ENCODE assay signal across 19 cellular contexts in genomic region chr7:45129181-45129800, GRCh38. TPM values are rescaled to one million over a fixed set of nuclear protein-coding genes. Genes with fewer than 3 reads are reported as not detected.
"Had no signal": no experiment of that assay in that cellular context is flagged by ENCODE, and none has a peak within 500 bp of the region (broad histone marks: within the 10 kb centered on the region; RNA-seq: fewer than 3 reads in every experiment).

No MANE protein-coding gene starts in this region.

- H3K36me3 ChIP-seq: adrenal gland, lower lobe of right lung, stomach, upper lobe of right lung had no signal

- H3K27me3 ChIP-seq: adrenal gland, testis, upper lobe of right lung had no signal

- H3K36me3 Mint-ChIP-seq: activated naive CD4-positive, alpha-beta T cell treated with anti-CD3 and anti-CD28 coated beads, Interleukin-2, amount 50 U/mL, for 24 hours had no signal

- H3K9me3 ChIP-seq: adrenal gland, lower lobe of right lung, stomach, testis, upper lobe of right lung had no signal

- H3K4me1 Mint-ChIP-seq: activated CD4-positive, alpha-beta T cell treated with anti-CD3 and anti-CD28 coated beads for 36 hours; activated naive CD4-positive, alpha-beta T cell treated with anti-CD3 and anti-CD28 coated beads, Interleukin-2, amount 50 U/mL, for 24 hours had no signal

- H3K27ac ChIP-seq: adrenal gland, lower lobe of right lung, stomach, testis, upper lobe of right lung had no signal

- H3K9me3 Mint-ChIP-seq: activated CD4-positive, alpha-beta memory T cell treated with anti-CD3 and anti-CD28 coated beads, Interleukin-2, amount 10 ng/mL, durations not matched to agents 7 days and 5 days; activated naive CD4-positive, alpha-beta T cell treated with anti-CD3 and anti-CD28 coated beads, Interleukin-2, amount 50 U/mL, for 24 hours; activated T-cell treated with anti-CD3 and anti-CD28 coated beads, Interleukin-2, amount 50 U/mL, for 4 hours; nephron progenitor cell; T-helper 1 cell treated with Interleukin-12 subunit alpha and Interleukin-12 subunit beta and Interleukin-4 antibody, amounts not matched to agents 30 μg/mL and 1 μg/mL, for 36 hours had no signal

- H3K27ac Mint-ChIP-seq: activated CD4-positive, alpha-beta memory T cell treated with anti-CD3 and anti-CD28 coated beads, Interleukin-2, amount 10 ng/mL, durations not matched to agents 7 days and 5 days; activated CD4-positive, alpha-beta T cell treated with anti-CD3 and anti-CD28 coated beads for 36 hours; activated naive CD4-positive, alpha-beta T cell treated with anti-CD3 and anti-CD28 coated beads, Interleukin-2, amount 50 U/mL, for 24 hours; nephron progenitor cell; T-helper 1 cell treated with Interleukin-12 subunit alpha and Interleukin-12 subunit beta and Interleukin-4 antibody, amounts not matched to agents 30 μg/mL and 1 μg/mL, for 36 hours had no signal

- H3K4me3 Mint-ChIP-seq: activated CD4-positive, alpha-beta memory T cell treated with anti-CD3 and anti-CD28 coated beads, Interleukin-2, amount 10 ng/mL, durations not matched to agents 7 days and 5 days; activated CD4-positive, alpha-beta T cell treated with anti-CD3 and anti-CD28 coated beads for 36 hours; activated naive CD4-positive, alpha-beta T cell treated with anti-CD3 and anti-CD28 coated beads, Interleukin-2, amount 50 U/mL, for 24 hours; activated T-cell treated with anti-CD3 and anti-CD28 coated beads, Interleukin-2, amount 50 U/mL, for 4 hours; nephron progenitor cell; T-helper 1 cell treated with Interleukin-12 subunit alpha and Interleukin-12 subunit beta and Interleukin-4 antibody, amounts not matched to agents 30 μg/mL and 1 μg/mL, for 36 hours had no signal

- H3K4me3 ChIP-seq: adrenal gland, lower lobe of right lung, stomach, testis, upper lobe of right lung had no signal

- DNase-seq: activated CD4-positive, alpha-beta memory T cell treated with anti-CD3 and anti-CD28 coated beads, Interleukin-2, amount 10 ng/mL, durations not matched to agents 7 days and 5 days; activated CD4-positive, alpha-beta T cell treated with anti-CD3 and anti-CD28 coated beads for 36 hours; activated effector memory CD4-positive, alpha-beta T cell treated with anti-CD3 and anti-CD28 coated beads, Interleukin-2, amount 50 U/mL, for 16 hours; activated T-cell treated with anti-CD3 and anti-CD28 coated beads, Interleukin-2, amount 50 U/mL, for 4 hours; adrenal gland; effector CD8-positive, alpha-beta T cell; left colon; lower lobe of right lung; nephron progenitor cell; stimulated activated CD4-positive, alpha-beta T cell treated with anti-CD3 and anti-CD28 coated beads, Interleukin-1b, Interleukin-23, amount 100 ng/mL, for 48 hours; stomach; testis; upper lobe of right lung had no signal

- H3K4me1 ChIP-seq: adrenal gland, lower lobe of right lung, stomach, testis, upper lobe of right lung had no signal

- H3K27me3 Mint-ChIP-seq: activated CD4-positive, alpha-beta memory T cell treated with anti-CD3 and anti-CD28 coated beads, Interleukin-2, amount 10 ng/mL, durations not matched to agents 7 days and 5 days; activated CD4-positive, alpha-beta T cell treated with anti-CD3 and anti-CD28 coated beads for 36 hours; activated naive CD4-positive, alpha-beta T cell treated with anti-CD3 and anti-CD28 coated beads, Interleukin-2, amount 50 U/mL, for 24 hours had no signal

- ATAC-seq: activated CD4-positive, alpha-beta T cell treated with anti-CD3 and anti-CD28 coated beads for 36 hours; activated T-cell treated with anti-CD3 and anti-CD28 coated beads, Interleukin-2, amount 50 U/mL, for 4 hours; left colon; lower lobe of right lung; sciatic nerve; upper lobe of right lung had no signal

RNA-seq across cellular contexts. Expression of gene RAMP3, which starts 28.3 kb away (rescaled TPM):
- total RNA-seq: activated CD4-positive, alpha-beta memory T cell treated with anti-CD3 and anti-CD28 coated beads, Interleukin-2, amount 10 ng/mL, durations not matched to agents 7 days and 5 days; activated CD4-positive, alpha-beta T cell treated with anti-CD3 and anti-CD28 coated beads for 36 hours; activated T-cell treated with anti-CD3 and anti-CD28 coated beads, Interleukin-2, amount 50 U/mL, for 4 hours; endothelial cell of umbilical vein; osteocyte; pulmonary artery endothelial cell had no signal
- polyA plus RNA-seq: endothelial cell of umbilical vein had no signal
